ENCODE assay signal across 23 cellular contexts in the genomic region with DNA sequence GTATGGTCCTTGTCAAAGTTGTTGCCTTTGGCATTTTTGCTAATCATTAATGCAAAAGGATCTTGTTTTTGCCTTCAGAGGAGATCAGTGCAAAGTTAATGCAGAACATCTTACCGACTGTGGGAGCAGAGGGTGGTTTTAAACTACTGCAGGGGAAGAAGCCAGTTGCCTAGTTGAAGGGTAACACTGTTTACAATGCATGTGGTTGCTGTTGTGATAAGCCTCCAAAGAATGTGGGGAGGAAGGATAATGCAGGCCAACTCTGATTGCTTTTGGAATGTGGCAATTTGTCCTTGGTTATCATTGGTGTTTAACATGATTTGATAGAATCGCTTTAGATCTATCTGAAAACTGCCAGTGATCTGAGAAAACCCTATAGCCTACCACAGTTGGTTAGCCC.
DNase-seq lines count a peak whose midpoint lies in the region; ATAC-seq, FAIRE-seq and TF ChIP-seq lines count a peak whose summit lies in the region.
"Had no signal": no experiment of that assay in that cellular context is flagged by ENCODE, and none has a peak within 500 bp of the region (broad histone marks: within the 10 kb centered on the region; RNA-seq: fewer than 3 reads in every experiment).

No MANE protein-coding gene starts in this region.

- H3K4me3 Mint-ChIP-seq in astrocyte (ENCODE audit: unreplicated experiment) = no peak overlapping the region
- H3K4me3 Mint-ChIP-seq: activated CD4-positive, alpha-beta memory T cell treated with anti-CD3 and anti-CD28 coated beads, Interleukin-2, amount 10 ng/mL, durations not matched to agents 7 days and 5 days; neural crest cell; T-helper 1 cell treated with Interleukin-12 subunit alpha and Interleukin-12 subunit beta and Interleukin-4 antibody, amounts not matched to agents 30 μg/mL and 1 μg/mL, for 36 hours had no signal

- H3K27ac ChIP-seq in astrocyte (ENCODE audit: low read depth, low read length) = no peak overlapping the region
- no peak overlapping the region for H3K27ac ChIP-seq in foreskin keratinocyte
- H3K27ac ChIP-seq: hepatocyte, psoas muscle, testis had no signal

- H2AFZ ChIP-seq in astrocyte (ENCODE audit: low read depth, low read length) = no peak overlapping the region
- H2AFZ ChIP-seq: hepatocyte had no signal

- TF ChIP-seq CTCF in astrocyte (IDR thresholded peaks at IDR 0.05; ENCODE audit: insufficient read depth, low read depth, low read length) (no peak), foreskin keratinocyte (conservative IDR thresholded peaks at IDR 0.05) (no peak)

- no peaks in the 10 kb centered on the region for H3K4me1 ChIP-seq in astrocyte (ENCODE audit: insufficient read depth, low read length)
- no peaks in the 10 kb centered on the region for H3K4me1 ChIP-seq in foreskin keratinocyte
- H3K4me1 ChIP-seq: psoas muscle had no signal

- H3K27me3 ChIP-seq in astrocyte (ENCODE audit: insufficient read depth, low read length) (no peaks in the 10 kb centered on the region), foreskin keratinocyte (no peaks in the 10 kb centered on the region)
- H3K27me3 ChIP-seq: hepatocyte, testis had no signal

- ATAC-seq in foreskin keratinocyte (peak; percentile 46), GM21619 (IDR thresholded peaks at IDR 0.05; ENCODE audit: unreplicated experiment) (no peak), HG02870 (IDR thresholded peaks at IDR 0.05; ENCODE audit: unreplicated experiment) (no peak)
- ATAC-seq: psoas muscle had no signal

- no peaks in the 10 kb centered on the region for H3K79me2 ChIP-seq in astrocyte (ENCODE audit: insufficient read depth, low read length)
- H3K79me2 ChIP-seq: hepatocyte had no signal

- H3K9me3 Mint-ChIP-seq in astrocyte (ENCODE audit: unreplicated experiment) = no peaks in the 10 kb centered on the region
- H3K9me3 Mint-ChIP-seq: activated CD4-positive, alpha-beta memory T cell treated with anti-CD3 and anti-CD28 coated beads, Interleukin-2, amount 10 ng/mL, durations not matched to agents 7 days and 5 days; T-helper 1 cell treated with Interleukin-12 subunit alpha and Interleukin-12 subunit beta and Interleukin-4 antibody, amounts not matched to agents 30 μg/mL and 1 μg/mL, for 36 hours had no signal

- H3K9ac ChIP-seq in astrocyte (ENCODE audit: low read length) = no peak overlapping the region

- DNase-seq in HCEC 1CT = peak; percentile 24
- DNase-seq in astrocyte (ENCODE audit: low read depth) = peak; percentile 35
- peak in 1 of 2 donors; percentile 46 for DNase-seq in foreskin keratinocyte
- DNase-seq in non-pigmented ciliary epithelial cell (ENCODE audit: low read depth) = peak; percentile 9
- DNase-seq in NOMO-1 (lab: John Stamatoyannopoulos, UW; ENCODE audit: unreplicated experiment in 2 of 2) = no peak
- DNase-seq: activated CD4-positive, alpha-beta memory T cell treated with anti-CD3 and anti-CD28 coated beads, Interleukin-2, amount 10 ng/mL, durations not matched to agents 7 days and 5 days; activated CD4-positive, CD25-positive, alpha-beta regulatory T cell; cerebellar nuclear complex; DND-41; effector CD8-positive, alpha-beta T cell; KG1; NCI-H1092 treated with DMSO at 0.1 percent for 48 hours; NCI-H526; OCI-M1; psoas muscle; SHP77 treated with DMSO at 0.1 percent for 48 hours; stimulated activated CD4-positive, alpha-beta T cell treated with anti-CD3 and anti-CD28 coated beads, Interleukin-12 subunit alpha, Interleukin-12 subunit beta, amount 100 ng/mL, for 4 hours; testis had no signal

- no peaks in the 10 kb centered on the region for H3K27me3 Mint-ChIP-seq in astrocyte (ENCODE audit: low read depth, unreplicated experiment)
- H3K27me3 Mint-ChIP-seq: activated CD4-positive, alpha-beta memory T cell treated with anti-CD3 and anti-CD28 coated beads, Interleukin-2, amount 10 ng/mL, durations not matched to agents 7 days and 5 days had no signal

- H3K27ac Mint-ChIP-seq in astrocyte (ENCODE audit: unreplicated experiment) = no peak overlapping the region
- H3K27ac Mint-ChIP-seq: activated CD4-positive, alpha-beta memory T cell treated with anti-CD3 and anti-CD28 coated beads, Interleukin-2, amount 10 ng/mL, durations not matched to agents 7 days and 5 days; T-helper 1 cell treated with Interleukin-12 subunit alpha and Interleukin-12 subunit beta and Interleukin-4 antibody, amounts not matched to agents 30 μg/mL and 1 μg/mL, for 36 hours had no signal

- H4K20me1 ChIP-seq in astrocyte (ENCODE audit: insufficient read depth, low read length) = no peaks in the 10 kb centered on the region

- H3K4me3 ChIP-seq in astrocyte (ENCODE audit: insufficient read depth, low read depth, low read length) = no peak overlapping the region
- H3K4me3 ChIP-seq: hepatocyte, psoas muscle, testis had no signal

- no peaks in the 10 kb centered on the region for H3K9me3 ChIP-seq in astrocyte (ENCODE audit: insufficient read depth, low read depth, low read length)
- H3K9me3 ChIP-seq: psoas muscle, testis had no signal

- H3K36me3 ChIP-seq in astrocyte (ENCODE audit: insufficient read depth, low read length) = no peaks in the 10 kb centered on the region

- H3K4me2 ChIP-seq in astrocyte (ENCODE audit: low read length) = no peak overlapping the region
- H3K4me2 ChIP-seq: hepatocyte had no signal

- H3K36me3 Mint-ChIP-seq in astrocyte (ENCODE audit: low read depth, unreplicated experiment) = no peaks in the 10 kb centered on the region

- no peak for FAIRE-seq in astrocyte (lab: Jason Lieb, UNC)

- peaks cover 3% of the 10 kb centered on the region for H3K4me1 Mint-ChIP-seq in astrocyte (ENCODE audit: low read depth, unreplicated experiment)
- H3K4me1 Mint-ChIP-seq: activated CD4-positive, alpha-beta memory T cell treated with anti-CD3 and anti-CD28 coated beads, Interleukin-2, amount 10 ng/mL, durations not matched to agents 7 days and 5 days; neural crest cell had no signal

Comparison
In these comparisons a context has a peak if more than half of its experiments do, and no peak if none do; other contexts are left out.
1. DNase-seq: peak in HCEC 1CT (single experiment), astrocyte (single experiment) and non-pigmented ciliary epithelial cell (single experiment); none in NOMO-1 (0 of 2).